ENCODE assay signal across 1 cellular context in the genomic region with DNA sequence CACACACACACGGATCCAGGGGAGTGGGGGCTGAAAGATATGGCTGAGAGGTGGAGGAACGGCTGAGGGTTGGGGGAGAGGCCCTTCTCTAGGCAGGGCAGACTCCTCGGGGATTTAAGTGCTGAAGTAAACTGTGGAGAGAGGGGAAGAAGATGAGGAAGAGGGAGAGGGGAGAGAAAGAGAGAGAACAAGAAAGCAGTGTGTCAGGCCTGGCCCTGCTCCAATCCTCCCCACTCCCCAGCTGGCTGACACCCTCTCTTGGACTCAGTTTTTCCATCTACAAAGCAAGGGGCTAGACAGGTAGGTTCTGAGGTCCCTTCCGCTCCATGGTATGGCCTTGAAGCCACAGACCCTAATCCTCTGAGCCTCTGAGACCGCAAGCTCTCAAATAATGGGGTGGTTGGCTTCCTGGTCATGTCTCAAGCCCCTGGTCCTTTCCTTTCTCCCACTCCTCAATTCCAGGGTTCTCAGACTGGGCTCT.
TF ChIP-seq lines count a peak whose summit lies in the region.

No MANE protein-coding gene starts in this region.

TF ChIP-seq in GM23338, 12 proteins besides CTCF, POLR2A, EP300 and RAD21:
- TF ChIP-seq, protein P1, sequence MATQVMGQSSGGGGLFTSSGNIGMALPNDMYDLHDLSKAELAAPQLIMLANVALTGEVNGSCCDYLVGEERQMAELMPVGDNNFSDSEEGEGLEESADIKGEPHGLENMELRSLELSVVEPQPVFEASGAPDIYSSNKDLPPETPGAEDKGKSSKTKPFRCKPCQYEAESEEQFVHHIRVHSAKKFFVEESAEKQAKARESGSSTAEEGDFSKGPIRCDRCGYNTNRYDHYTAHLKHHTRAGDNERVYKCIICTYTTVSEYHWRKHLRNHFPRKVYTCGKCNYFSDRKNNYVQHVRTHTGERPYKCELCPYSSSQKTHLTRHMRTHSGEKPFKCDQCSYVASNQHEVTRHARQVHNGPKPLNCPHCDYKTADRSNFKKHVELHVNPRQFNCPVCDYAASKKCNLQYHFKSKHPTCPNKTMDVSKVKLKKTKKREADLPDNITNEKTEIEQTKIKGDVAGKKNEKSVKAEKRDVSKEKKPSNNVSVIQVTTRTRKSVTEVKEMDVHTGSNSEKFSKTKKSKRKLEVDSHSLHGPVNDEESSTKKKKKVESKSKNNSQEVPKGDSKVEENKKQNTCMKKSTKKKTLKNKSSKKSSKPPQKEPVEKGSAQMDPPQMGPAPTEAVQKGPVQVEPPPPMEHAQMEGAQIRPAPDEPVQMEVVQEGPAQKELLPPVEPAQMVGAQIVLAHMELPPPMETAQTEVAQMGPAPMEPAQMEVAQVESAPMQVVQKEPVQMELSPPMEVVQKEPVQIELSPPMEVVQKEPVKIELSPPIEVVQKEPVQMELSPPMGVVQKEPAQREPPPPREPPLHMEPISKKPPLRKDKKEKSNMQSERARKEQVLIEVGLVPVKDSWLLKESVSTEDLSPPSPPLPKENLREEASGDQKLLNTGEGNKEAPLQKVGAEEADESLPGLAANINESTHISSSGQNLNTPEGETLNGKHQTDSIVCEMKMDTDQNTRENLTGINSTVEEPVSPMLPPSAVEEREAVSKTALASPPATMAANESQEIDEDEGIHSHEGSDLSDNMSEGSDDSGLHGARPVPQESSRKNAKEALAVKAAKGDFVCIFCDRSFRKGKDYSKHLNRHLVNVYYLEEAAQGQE (IDR thresholded peaks at IDR 0.05; ENCODE audit: unreplicated experiment), result no peak
- no peak for TF ChIP-seq ZNF331 (CRISPR knock-in tag; IDR thresholded peaks at IDR 0.05; ENCODE audit: low read depth)
- TF ChIP-seq, protein P2, sequence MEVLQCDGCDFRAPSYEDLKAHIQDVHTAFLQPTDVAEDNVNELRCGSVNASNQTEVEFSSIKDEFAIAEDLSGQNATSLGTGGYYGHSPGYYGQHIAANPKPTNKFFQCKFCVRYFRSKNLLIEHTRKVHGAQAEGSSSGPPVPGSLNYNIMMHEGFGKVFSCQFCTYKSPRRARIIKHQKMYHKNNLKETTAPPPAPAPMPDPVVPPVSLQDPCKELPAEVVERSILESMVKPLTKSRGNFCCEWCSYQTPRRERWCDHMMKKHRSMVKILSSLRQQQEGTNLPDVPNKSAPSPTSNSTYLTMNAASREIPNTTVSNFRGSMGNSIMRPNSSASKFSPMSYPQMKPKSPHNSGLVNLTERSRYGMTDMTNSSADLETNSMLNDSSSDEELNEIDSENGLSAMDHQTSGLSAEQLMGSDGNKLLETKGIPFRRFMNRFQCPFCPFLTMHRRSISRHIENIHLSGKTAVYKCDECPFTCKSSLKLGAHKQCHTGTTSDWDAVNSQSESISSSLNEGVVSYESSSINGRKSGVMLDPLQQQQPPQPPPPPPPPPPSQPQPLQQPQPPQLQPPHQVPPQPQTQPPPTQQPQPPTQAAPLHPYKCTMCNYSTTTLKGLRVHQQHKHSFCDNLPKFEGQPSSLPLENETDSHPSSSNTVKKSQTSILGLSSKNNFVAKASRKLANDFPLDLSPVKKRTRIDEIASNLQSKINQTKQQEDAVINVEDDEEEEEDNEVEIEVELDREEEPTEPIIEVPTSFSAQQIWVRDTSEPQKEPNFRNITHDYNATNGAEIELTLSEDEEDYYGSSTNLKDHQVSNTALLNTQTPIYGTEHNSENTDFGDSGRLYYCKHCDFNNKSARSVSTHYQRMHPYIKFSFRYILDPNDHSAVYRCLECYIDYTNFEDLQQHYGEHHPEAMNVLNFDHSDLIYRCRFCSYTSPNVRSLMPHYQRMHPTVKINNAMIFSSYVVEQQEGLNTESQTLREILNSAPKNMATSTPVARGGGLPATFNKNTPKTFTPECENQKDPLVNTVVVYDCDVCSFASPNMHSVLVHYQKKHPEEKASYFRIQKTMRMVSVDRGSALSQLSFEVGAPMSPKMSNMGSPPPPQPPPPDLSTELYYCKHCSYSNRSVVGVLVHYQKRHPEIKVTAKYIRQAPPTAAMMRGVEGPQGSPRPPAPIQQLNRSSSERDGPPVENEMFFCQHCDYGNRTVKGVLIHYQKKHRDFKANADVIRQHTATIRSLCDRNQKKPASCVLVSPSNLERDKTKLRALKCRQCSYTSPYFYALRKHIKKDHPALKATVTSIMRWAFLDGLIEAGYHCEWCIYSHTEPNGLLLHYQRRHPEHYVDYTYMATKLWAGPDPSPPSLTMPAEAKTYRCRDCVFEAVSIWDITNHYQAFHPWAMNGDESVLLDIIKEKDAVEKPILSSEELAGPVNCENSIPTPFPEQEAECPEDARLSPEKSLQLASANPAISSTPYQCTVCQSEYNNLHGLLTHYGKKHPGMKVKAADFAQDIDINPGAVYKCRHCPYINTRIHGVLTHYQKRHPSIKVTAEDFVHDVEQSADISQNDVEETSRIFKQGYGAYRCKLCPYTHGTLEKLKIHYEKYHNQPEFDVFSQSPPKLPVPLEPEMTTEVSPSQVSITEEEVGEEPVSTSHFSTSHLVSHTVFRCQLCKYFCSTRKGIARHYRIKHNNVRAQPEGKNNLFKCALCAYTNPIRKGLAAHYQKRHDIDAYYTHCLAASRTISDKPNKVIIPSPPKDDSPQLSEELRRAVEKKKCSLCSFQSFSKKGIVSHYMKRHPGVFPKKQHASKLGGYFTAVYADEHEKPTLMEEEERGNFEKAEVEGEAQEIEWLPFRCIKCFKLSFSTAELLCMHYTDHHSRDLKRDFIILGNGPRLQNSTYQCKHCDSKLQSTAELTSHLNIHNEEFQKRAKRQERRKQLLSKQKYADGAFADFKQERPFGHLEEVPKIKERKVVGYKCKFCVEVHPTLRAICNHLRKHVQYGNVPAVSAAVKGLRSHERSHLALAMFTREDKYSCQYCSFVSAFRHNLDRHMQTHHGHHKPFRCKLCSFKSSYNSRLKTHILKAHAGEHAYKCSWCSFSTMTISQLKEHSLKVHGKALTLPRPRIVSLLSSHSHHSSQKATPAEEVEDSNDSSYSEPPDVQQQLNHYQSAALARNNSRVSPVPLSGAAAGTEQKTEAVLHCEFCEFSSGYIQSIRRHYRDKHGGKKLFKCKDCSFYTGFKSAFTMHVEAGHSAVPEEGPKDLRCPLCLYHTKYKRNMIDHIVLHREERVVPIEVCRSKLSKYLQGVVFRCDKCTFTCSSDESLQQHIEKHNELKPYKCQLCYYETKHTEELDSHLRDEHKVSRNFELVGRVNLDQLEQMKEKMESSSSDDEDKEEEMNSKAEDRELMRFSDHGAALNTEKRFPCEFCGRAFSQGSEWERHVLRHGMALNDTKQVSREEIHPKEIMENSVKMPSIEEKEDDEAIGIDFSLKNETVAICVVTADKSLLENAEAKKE (CRISPR knock-in tag; IDR thresholded peaks at IDR 0.05), result no peak
- no peak for TF ChIP-seq EZH2phosphoT487 (IDR thresholded peaks at IDR 0.05; ENCODE audit: unreplicated experiment)
- TF ChIP-seq POLR2AphosphoS5 (IDR thresholded peaks at IDR 0.05; ENCODE audit: low read depth), result no peak
